Comparison of ENCODE assay signal across 27 cellular contexts in the genomic region with DNA sequence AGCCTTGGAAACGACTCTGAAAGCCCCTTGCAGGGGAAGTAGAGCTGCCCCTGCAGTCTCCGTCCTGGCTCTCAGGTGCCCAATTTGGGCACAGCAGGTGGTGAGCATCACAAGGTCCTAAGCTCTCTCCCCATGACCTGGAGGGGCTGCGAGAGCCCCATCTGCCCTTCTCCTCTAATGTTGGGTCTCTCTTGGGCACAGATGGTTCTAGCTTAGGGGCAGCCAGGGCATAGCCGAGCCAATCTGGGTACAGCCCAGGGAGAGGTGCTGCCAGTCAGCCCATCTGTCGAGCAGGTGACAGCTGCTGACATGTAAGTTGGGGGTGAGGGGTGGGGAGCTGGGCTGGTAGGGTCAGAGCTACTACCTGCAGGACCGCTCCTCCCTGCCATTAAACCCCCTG. TPM values are rescaled to one million over a fixed set of nuclear protein-coding genes. Genes with fewer than 3 reads are reported as not detected.
"Had no signal": no experiment of that assay in that cellular context is flagged by ENCODE, and none has a peak within 500 bp of the region (broad histone marks: within the 10 kb centered on the region; RNA-seq: fewer than 3 reads in every experiment).

No MANE protein-coding gene starts in this region.

- H3K4me1 Mint-ChIP-seq: activated B cell treated with CpG ODN at 0.5 μM for 24 hours; activated naive CD4-positive, alpha-beta T cell treated with anti-CD3 and anti-CD28 coated beads, Interleukin-2, amount 50 U/mL, for 24 hours; activated naive CD8-positive, alpha-beta T cell treated with anti-CD3 and anti-CD28 coated beads, Interleukin-2, amount 50 U/mL, for 24 hours had no signal

- H3K36me3 Mint-ChIP-seq: activated naive CD4-positive, alpha-beta T cell treated with anti-CD3 and anti-CD28 coated beads, Interleukin-2, amount 50 U/mL, for 24 hours; natural killer cell treated with Interleukin-12 subunit alpha and Interleukin-12 subunit beta and Interleukin-15 and Interleukin-18, amount 100 ng/mL, for 72 hours had no signal

- DNase-seq: activated B cell treated with CpG ODN at 0.5 μM for 24 hours; activated CD4-positive, alpha-beta T cell treated with anti-CD3 and anti-CD28 coated beads, Interleukin-2, amount 50 U/mL, for 1 hour; activated CD8-positive, alpha-beta T cell treated with anti-CD3 and anti-CD28 coated beads for 36 hours; activated naive CD8-positive, alpha-beta T cell treated with anti-CD3 and anti-CD28 coated beads, Interleukin-2, amount 50 U/mL, for 24 hours; activated T-cell treated with anti-CD3 and anti-CD28 coated beads, Interleukin-2, amount 50 U/mL, for 48 hours; amygdala; dermis blood vessel endothelial cell; effector CD4-positive, alpha-beta T cell; foreskin keratinocyte; heart right ventricle; left lung; lower lobe of right lung; mucosa of descending colon; right lobe of liver; stimulated activated CD4-positive, alpha-beta T cell treated with anti-CD3 and anti-CD28 coated beads, Interleukin-2, amount 100 ng/mL, for 48 hours; stimulated activated naive CD4-positive, alpha-beta T cell treated with Interleukin-2 at 50 U/mL for 16 hours; T-helper 2 cell had no signal

- H3K27me3 ChIP-seq: right lobe of liver had no signal

- H3K27ac ChIP-seq: esophagus muscularis mucosa, foreskin keratinocyte, heart right ventricle, left lung, lower lobe of right lung, neutrophil, right lobe of liver, tibial nerve had no signal

- H3K4me3 ChIP-seq: esophagus muscularis mucosa, heart right ventricle, left lung, lower lobe of right lung, mucosa of descending colon, right lobe of liver, tibial nerve had no signal

- H3K36me3 ChIP-seq: esophagus muscularis mucosa, heart right ventricle, left lung, lower lobe of right lung, neutrophil, right lobe of liver, tibial nerve had no signal

- H3K27ac Mint-ChIP-seq: activated B cell treated with CpG ODN at 0.5 μM for 24 hours; activated CD8-positive, alpha-beta T cell treated with anti-CD3 and anti-CD28 coated beads for 36 hours; activated naive CD8-positive, alpha-beta T cell treated with anti-CD3 and anti-CD28 coated beads, Interleukin-2, amount 50 U/mL, for 24 hours; activated T-helper 2 cell treated with anti-CD3 and anti-CD28 coated beads, Interferon-gamma antibody, Interleukin-2, Interleukin-4, amounts not matched to agents 10 μg/mL and 5 μg/mL and 100 μg/mL, durations not matched to agents 14 hours and 24 hours and 36 hours; natural killer cell treated with Interleukin-12 subunit alpha and Interleukin-12 subunit beta and Interleukin-15 and Interleukin-18, amount 100 ng/mL, for 72 hours had no signal

- H3K9me3 Mint-ChIP-seq: activated B cell treated with CpG ODN at 0.5 μM for 24 hours; activated CD8-positive, alpha-beta T cell treated with anti-CD3 and anti-CD28 coated beads for 36 hours; activated naive CD4-positive, alpha-beta T cell treated with anti-CD3 and anti-CD28 coated beads, Interleukin-2, amount 50 U/mL, for 24 hours; activated naive CD8-positive, alpha-beta T cell treated with anti-CD3 and anti-CD28 coated beads, Interleukin-2, amount 50 U/mL, for 24 hours; activated T-helper 2 cell treated with anti-CD3 and anti-CD28 coated beads, Interferon-gamma antibody, Interleukin-2, Interleukin-4, amounts not matched to agents 10 μg/mL and 5 μg/mL and 100 μg/mL, durations not matched to agents 14 hours and 24 hours and 36 hours; natural killer cell treated with Interleukin-12 subunit alpha and Interleukin-12 subunit beta and Interleukin-15 and Interleukin-18, amount 100 ng/mL, for 72 hours had no signal

- H3K4me3 Mint-ChIP-seq: activated B cell treated with CpG ODN at 0.5 μM for 24 hours; activated CD8-positive, alpha-beta T cell treated with anti-CD3 and anti-CD28 coated beads for 36 hours; activated naive CD4-positive, alpha-beta T cell treated with anti-CD3 and anti-CD28 coated beads, Interleukin-2, amount 50 U/mL, for 24 hours; activated naive CD8-positive, alpha-beta T cell treated with anti-CD3 and anti-CD28 coated beads, Interleukin-2, amount 50 U/mL, for 24 hours; natural killer cell treated with Interleukin-12 subunit alpha and Interleukin-12 subunit beta and Interleukin-15 and Interleukin-18, amount 100 ng/mL, for 72 hours had no signal

- H3K9me3 ChIP-seq: esophagus muscularis mucosa, heart right ventricle, left lung, lower lobe of right lung, mucosa of descending colon, neutrophil, right lobe of liver, tibial nerve had no signal

- H3K4me1 ChIP-seq: esophagus muscularis mucosa, foreskin keratinocyte, heart right ventricle, left lung, lower lobe of right lung, right lobe of liver, tibial nerve had no signal

RNA-seq across cellular contexts. Expression of gene SYT2, which starts 50.7 kb away (rescaled TPM):
- total RNA-seq: activated B cell treated with CpG ODN at 0.5 μM for 24 hours; activated CD8-positive, alpha-beta T cell treated with anti-CD3 and anti-CD28 coated beads for 36 hours; activated T-helper 2 cell treated with anti-CD3 and anti-CD28 coated beads, Interferon-gamma antibody, Interleukin-2, Interleukin-4, amounts not matched to agents 10 μg/mL and 5 μg/mL and 100 μg/mL, durations not matched to agents 14 hours and 24 hours and 36 hours; lower lobe of right lung; mesenteric fat pad; myocyte; natural killer cell treated with Interleukin-12 subunit alpha and Interleukin-12 subunit beta and Interleukin-15 and Interleukin-18, amount 100 ng/mL, for 72 hours; osteocyte; posterior vena cava; right lobe of liver had no signal
